12 cellular contexts compared by ENCODE assay signal in genomic region chr5:135487839-135488514, GRCh38. TPM values are rescaled to one million over a fixed set of nuclear protein-coding genes. Genes with fewer than 3 reads are reported as not detected.
DNase-seq lines count a peak whose midpoint lies in the region; TF ChIP-seq lines count a peak whose summit lies in the region.
"Had no signal": no experiment of that assay in that cellular context is flagged by ENCODE, and none has a peak within 500 bp of the region (broad histone marks: within the 10 kb centered on the region; RNA-seq: fewer than 3 reads in every experiment).

No MANE protein-coding gene starts in this region.

- POLR2A ChIA-PET in PC-9 (lab: Charles Lee; ENCODE audit: unreplicated experiment): no interaction called here
- POLR2A ChIA-PET in activated CD4-positive, alpha-beta T cell treated with anti-CD3 and anti-CD28 coated beads, Interleukin-2, amount 10 ng/mL, durations not matched to agents 7 days and 5 days (lab: Charles Lee): no interaction called here

- H3K4me3 Mint-ChIP-seq in activated CD4-positive, alpha-beta T cell treated with anti-CD3 and anti-CD28 coated beads, Interleukin-2, amount 10 ng/mL, durations not matched to agents 7 days and 5 days: no peak overlapping the region
- no peak overlapping the region for H3K4me3 Mint-ChIP-seq in activated T-cell treated with anti-CD3 and anti-CD28 coated beads, Interleukin-2, amount 50 U/mL, for 24 hours
- H3K4me3 Mint-ChIP-seq: activated naive CD8-positive, alpha-beta T cell had no signal

- H3K9me2 ChIP-seq in PC-9 (ENCODE audit: insufficient read depth): no peaks in the 10 kb centered on the region

- no TSS peak for BruUV-seq in PC-9 (replicated peaks; lab: Mats Ljungman, UMichigan)

- H3K9me3 Mint-ChIP-seq in activated CD4-positive, alpha-beta T cell treated with anti-CD3 and anti-CD28 coated beads, Interleukin-2, amount 10 ng/mL, durations not matched to agents 7 days and 5 days: no peaks in the 10 kb centered on the region
- no peaks in the 10 kb centered on the region for H3K9me3 Mint-ChIP-seq in activated T-cell treated with anti-CD3 and anti-CD28 coated beads, Interleukin-2, amount 50 U/mL, for 24 hours

- no peak overlapping the region for H3K27ac Mint-ChIP-seq in activated CD4-positive, alpha-beta T cell treated with anti-CD3 and anti-CD28 coated beads, Interleukin-2, amount 10 ng/mL, durations not matched to agents 7 days and 5 days
- no peak overlapping the region for H3K27ac Mint-ChIP-seq in activated T-cell treated with anti-CD3 and anti-CD28 coated beads, Interleukin-2, amount 50 U/mL, for 24 hours
- H3K27ac Mint-ChIP-seq: activated naive CD8-positive, alpha-beta T cell had no signal

- H3K4me2 ChIP-seq in PC-9 (peak overlapping the region; percentile 66), fibroblast of lung (ENCODE audit: extremely low read depth, insufficient read depth, low read length) (peak overlapping the region; percentile 86)

- intact Hi-C loops in PC-9 (cut with micrococcal nuclease; ENCODE audit: unreplicated experiment): no loop called here

- H3K4me1 ChIP-seq in PC-9 (replicated peaks; ENCODE audit: insufficient read depth): no peaks in the 10 kb centered on the region
- H3K4me1 ChIP-seq in fibroblast of lung (ENCODE audit: control insufficient read depth, extremely low read depth, insufficient read depth, low read length): peaks cover 4% of the 10 kb centered on the region
- H3K4me1 ChIP-seq in rectal smooth muscle tissue (ENCODE audit: control insufficient read depth, insufficient read depth, low read length): peaks cover 3% of the 10 kb centered on the region

- peaks cover 2% of the 10 kb centered on the region for H3K36me3 Mint-ChIP-seq in activated CD4-positive, alpha-beta T cell treated with anti-CD3 and anti-CD28 coated beads, Interleukin-2, amount 10 ng/mL, durations not matched to agents 7 days and 5 days (ENCODE audit: low read depth)
- H3K36me3 Mint-ChIP-seq in activated T-cell treated with anti-CD3 and anti-CD28 coated beads, Interleukin-2, amount 50 U/mL, for 24 hours (ENCODE audit: low read depth): no peaks in the 10 kb centered on the region
- H3K36me3 Mint-ChIP-seq: activated naive CD8-positive, alpha-beta T cell had no signal

- H3K27me3 ChIP-seq in PC-9 (ENCODE audit: insufficient read depth, low read depth): peaks cover 44% of the 10 kb centered on the region
- no peaks in the 10 kb centered on the region for H3K27me3 ChIP-seq in fibroblast of lung (ENCODE audit: control insufficient read depth, insufficient read depth, low read length)
- H3K27me3 ChIP-seq in rectal smooth muscle tissue (ENCODE audit: control insufficient read depth, insufficient read depth, low read length): peaks cover 23% of the 10 kb centered on the region

- no peaks in the 10 kb centered on the region for H3K36me3 ChIP-seq in PC-9 (ENCODE audit: low read depth)
- no peaks in the 10 kb centered on the region for H3K36me3 ChIP-seq in fibroblast of lung (ENCODE audit: control insufficient read depth, insufficient read depth, low read length)
- H3K36me3 ChIP-seq in rectal smooth muscle tissue (ENCODE audit: control insufficient read depth, insufficient read depth, low read length): no peaks in the 10 kb centered on the region

- 0 out of 2 replicates have a peak overlapping the region, but pooled peaks have one; percentile 40 for H3K4me3 ChIP-seq in PC-9
- H3K4me3 ChIP-seq in fibroblast of lung (replicated peaks in 1 of 4; ENCODE audit: control extremely low read depth in 1 of 4, insufficient read depth in 1 of 4, low read depth in 3 of 4, low read length in 4 of 4): peak overlapping the region in 2 of 4 experiments; percentile 45 to 63
- peak overlapping the region; percentile 26 for H3K4me3 ChIP-seq in rectal smooth muscle tissue (ENCODE audit: low read length)

- no peaks in the 10 kb centered on the region for H3K79me2 ChIP-seq in PC-9 (ENCODE audit: low read depth)
- no peaks in the 10 kb centered on the region for H3K79me2 ChIP-seq in fibroblast of lung (ENCODE audit: control insufficient read depth, insufficient read depth, low read length)

- H4K20me1 ChIP-seq in PC-9 (ENCODE audit: insufficient read depth) (no peaks in the 10 kb centered on the region), fibroblast of lung (ENCODE audit: control insufficient read depth, extremely low read depth, insufficient read depth, low read length) (no peaks in the 10 kb centered on the region)

- TF ChIP-seq CTCF in PC-9 (conservative IDR thresholded peaks at IDR 0.05) (no peak), fibroblast of lung (conservative IDR thresholded peaks at IDR 0.05 in 1 of 2, IDR thresholded peaks at IDR 0.05 in 1 of 2; ENCODE audit: low read depth in 1 of 2, low read length in 2 of 2) (peak in 1 of 2 donors; percentile 6)

- H3K4me1 Mint-ChIP-seq in activated CD4-positive, alpha-beta T cell treated with anti-CD3 and anti-CD28 coated beads, Interleukin-2, amount 10 ng/mL, durations not matched to agents 7 days and 5 days: peaks cover 7% of the 10 kb centered on the region
- peaks cover 15% of the 10 kb centered on the region for H3K4me1 Mint-ChIP-seq in activated T-cell treated with anti-CD3 and anti-CD28 coated beads, Interleukin-2, amount 50 U/mL, for 24 hours (ENCODE audit: low read depth)

- H2AFZ ChIP-seq in PC-9: no peak overlapping the region
- peak overlapping the region; percentile 64 for H2AFZ ChIP-seq in fibroblast of lung (ENCODE audit: low read length)

- H3K27ac ChIP-seq in PC-9 (no peak overlapping the region), fibroblast of lung (ENCODE audit: insufficient read depth, low read length) (no peak overlapping the region), rectal smooth muscle tissue (ENCODE audit: low read depth, low read length) (no peak overlapping the region)

- CTCF ChIA-PET in PC-9 (lab: Charles Lee): interaction anchor here (0.6 to 0.8 kb wide), 2 partner anchors 30 to 393 kb away, joined by 3 to 4 read pairs; no protein-coding TSS in a partner anchor
- CTCF ChIA-PET in activated CD4-positive, alpha-beta T cell treated with anti-CD3 and anti-CD28 coated beads, Interleukin-2, amount 10 ng/mL, durations not matched to agents 7 days and 5 days (lab: Charles Lee): interaction anchor here (0.9 to 1.0 kb wide), 2 partner anchors 25 to 44 kb away, joined by 3 read pairs; no protein-coding TSS in a partner anchor

- peaks cover 76% of the 10 kb centered on the region for H3K27me3 Mint-ChIP-seq in activated CD4-positive, alpha-beta T cell treated with anti-CD3 and anti-CD28 coated beads, Interleukin-2, amount 10 ng/mL, durations not matched to agents 7 days and 5 days
- H3K27me3 Mint-ChIP-seq in activated T-cell treated with anti-CD3 and anti-CD28 coated beads, Interleukin-2, amount 50 U/mL, for 24 hours: peaks cover 81% of the 10 kb centered on the region

- H3K9me3 ChIP-seq in PC-9 (ENCODE audit: insufficient read depth, low read depth): no peaks in the 10 kb centered on the region
- H3K9me3 ChIP-seq in fibroblast of lung (ENCODE audit: control insufficient read depth, insufficient read depth, low read depth, low read length): no peaks in the 10 kb centered on the region

- DNase-seq in NCI-H2227 (lab: John Stamatoyannopoulos, UW; ENCODE audit: unreplicated experiment) (peak; percentile 11), NCI-H2227 treated with DMSO at 0.1 percent for 48 hours (lab: John Stamatoyannopoulos, UW) (no peak), PC-9 (no peak), fibroblast of lung (ENCODE audit: low read depth in 2 of 2) (no peak), NCI-H345 (lab: John Stamatoyannopoulos, UW) (no peak)
- no peak for DNase-seq in activated CD4-positive, alpha-beta T cell treated with anti-CD3 and anti-CD28 coated beads, Interleukin-2, amount 10 ng/mL, durations not matched to agents 7 days and 5 days
- DNase-seq in activated T-cell treated with anti-CD3 and anti-CD28 coated beads, Interleukin-2, amount 50 U/mL, for 24 hours: no peak
- DNase-seq: cerebellar nuclear complex; stimulated activated naive CD4-positive, alpha-beta T cell had no signal

- H3K9ac ChIP-seq in fibroblast of lung (ENCODE audit: insufficient read depth, low read length) (no peak overlapping the region), rectal smooth muscle tissue (ENCODE audit: low read length) (no peak overlapping the region)

- no peaks in the 10 kb centered on the region for H3F3A ChIP-seq in PC-9 (ENCODE audit: insufficient read depth, low read depth)

RNA-seq across cellular contexts. Expression of gene TIFAB, which starts 35.8 kb away (rescaled TPM):
- total RNA-seq in PC-9 (2021): not detected in 2 replicates
- total RNA-seq in fibroblast of lung: not detected in 2 replicates
- polyA plus RNA-seq in fibroblast of lung: not detected in 2 replicates
- not detected in 2 replicates for polyA plus RNA-seq in fibroblast of lung (2012)
- not detected in 2 replicates for polyA minus RNA-seq in fibroblast of lung (ENCODE audit: low replicate concordance)
- not detected for total RNA-seq in activated CD4-positive, alpha-beta T cell treated with anti-CD3 and anti-CD28 coated beads, Interleukin-2, amount 10 ng/mL, durations not matched to agents 7 days and 5 days
- total RNA-seq: left cardiac atrium had no signal

RNA-seq across cellular contexts. Expression of gene DCANP1, which starts 40.8 kb away (rescaled TPM):
- total RNA-seq in PC-9 (2021) (not detected in 2 replicates), fibroblast of lung (not detected in 2 replicates)
- polyA plus RNA-seq in fibroblast of lung: not detected in 2 replicates
- not detected in 2 replicates for polyA plus RNA-seq in fibroblast of lung (2012)
- 0.52 TPM in 1 of 2 replicates, not detected in the other for polyA minus RNA-seq in fibroblast of lung (ENCODE audit: low replicate concordance)
- not detected for total RNA-seq in activated CD4-positive, alpha-beta T cell treated with anti-CD3 and anti-CD28 coated beads, Interleukin-2, amount 10 ng/mL, durations not matched to agents 7 days and 5 days
- total RNA-seq: left cardiac atrium had no signal

RNA-seq across cellular contexts. Expression of gene NEUROG1, which starts 47.8 kb away (rescaled TPM):
- total RNA-seq in PC-9 (2021) (not detected in 2 replicates), fibroblast of lung (not detected in 2 replicates)
- polyA plus RNA-seq in fibroblast of lung: not detected in 2 replicates
- not detected in 2 replicates for polyA plus RNA-seq in fibroblast of lung (2012)
- not detected in 2 replicates for polyA minus RNA-seq in fibroblast of lung (ENCODE audit: low replicate concordance)
- not detected for total RNA-seq in activated CD4-positive, alpha-beta T cell treated with anti-CD3 and anti-CD28 coated beads, Interleukin-2, amount 10 ng/mL, durations not matched to agents 7 days and 5 days
- total RNA-seq: left cardiac atrium had no signal
